In the genomic region with DNA sequence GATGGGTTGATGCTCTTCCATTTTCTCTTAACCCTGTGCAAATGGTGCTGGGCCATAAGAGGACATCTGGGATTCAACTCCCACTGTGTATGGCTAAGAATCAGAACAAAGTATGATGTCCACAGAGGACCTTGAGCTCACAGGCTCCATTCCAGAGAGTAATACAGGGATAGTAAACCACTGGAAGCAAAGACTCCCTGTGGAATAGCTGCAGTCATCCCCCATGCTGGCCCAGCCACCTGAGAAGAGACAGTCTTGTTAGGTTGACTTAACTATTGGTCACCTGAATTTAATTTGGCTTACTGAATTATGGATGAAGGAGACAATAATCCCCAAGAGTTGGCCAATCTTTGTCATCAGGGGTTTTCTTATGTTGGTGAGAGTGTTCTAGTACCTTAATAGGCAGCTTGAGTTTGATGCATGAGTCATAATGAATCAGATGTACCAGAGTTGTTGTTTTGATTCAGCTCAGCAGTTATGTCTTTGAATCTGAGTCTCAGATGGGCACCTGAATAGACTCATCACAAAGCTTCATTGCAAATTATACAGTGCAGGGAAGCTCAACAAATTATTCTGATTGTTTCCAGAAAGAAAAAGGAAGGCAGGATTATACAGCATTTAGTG, we compare ENCODE assay signal across 8 cellular contexts.
DNase-seq lines count a peak whose midpoint lies in the region; ATAC-seq and TF ChIP-seq lines count a peak whose summit lies in the region.

No MANE protein-coding gene starts in this region.

- intact Hi-C loops in tibial artery (cut with DNase I; ENCODE audit: low total_unique reads): no loop called here

- H3K27me3 ChIP-seq in tibial artery: no peaks in the 10 kb centered on the region

- peaks cover 30% of the 10 kb centered on the region for H3K36me3 Mint-ChIP-seq in HFFc6 (ENCODE audit: low read depth)

- H3K27ac Mint-ChIP-seq in HFFc6: peak overlapping the region; percentile 83

- H3K9me3 Mint-ChIP-seq in HFFc6: peaks cover 21% of the 10 kb centered on the region

- H3K4me1 Mint-ChIP-seq in HFFc6 (ENCODE audit: low read depth): peaks cover 30% of the 10 kb centered on the region

- peaks cover 8% of the 10 kb centered on the region for H3K27me3 Mint-ChIP-seq in HFFc6 (ENCODE audit: insufficient read depth)

- H3K4me3 ChIP-seq in tibial artery: no peak overlapping the region

- in situ Hi-C loops in GM13976 (cut with MboI; ENCODE audit: low sequenced_read_pairs, unreplicated experiment): no loop called here

- H3K4me3 Mint-ChIP-seq in HFFc6: peak overlapping the region; percentile 15; the same call in 1 of the 2 replicates

- no peak overlapping the region for H3K27ac ChIP-seq in tibial artery

- H3K36me3 ChIP-seq in tibial artery: no peaks in the 10 kb centered on the region

- peak; percentile 64 for DNase-seq in HFFc6
- DNase-seq in OCI-M1 (lab: John Stamatoyannopoulos, UW): peak; percentile 46
- peak; percentile 86 for DNase-seq in kidney glomerular epithelial cell (lab: John Stamatoyannopoulos, UW)
- DNase-seq in tibial artery: no peak
- no peak for DNase-seq in HUDEP-2 (lab: John Stamatoyannopoulos, UW; ENCODE audit: unreplicated experiment in 76 of 76)
- DNase-seq in GM13976 (ENCODE audit: low spot score): no peak
- DNase-seq in NCI-H748 treated with DMSO at 0.1 percent for 48 hours (lab: John Stamatoyannopoulos, UW): no peak

- peak; percentile 71 for ATAC-seq in GM18499 (IDR thresholded peaks at IDR 0.05; ENCODE audit: insufficient read depth, unreplicated experiment)

- no peaks in the 10 kb centered on the region for H3K9me3 ChIP-seq in tibial artery

- TF ChIP-seq CTCF in HFFc6 (IDR thresholded peaks at IDR 0.05) (no peak), tibial artery (IDR thresholded peaks at IDR 0.05) (no peak), GM13976 (IDR thresholded peaks at IDR 0.05; ENCODE audit: borderline replicate concordance, control extremely low read depth, extremely low read depth, insufficient read depth, missing control alignments) (no peak)

- peaks cover 0 to 7% (median 3%) of the 10 kb centered on the region in 4 donors for H3K4me1 ChIP-seq in tibial artery

Comparison
In these comparisons a context has a peak if more than half of its experiments do, and no peak if none do; other contexts are left out.
1. DNase-seq: peak in HFFc6 (single experiment), OCI-M1 (single experiment) and kidney glomerular epithelial cell (single experiment); none in tibial artery (0 of 2), HUDEP-2 (0 of 76), GM13976 (single experiment) and NCI-H748 treated with DMSO at 0.1 percent for 48 hours (single experiment).